ENCODE assay signal across 8 cellular contexts in the genomic region with DNA sequence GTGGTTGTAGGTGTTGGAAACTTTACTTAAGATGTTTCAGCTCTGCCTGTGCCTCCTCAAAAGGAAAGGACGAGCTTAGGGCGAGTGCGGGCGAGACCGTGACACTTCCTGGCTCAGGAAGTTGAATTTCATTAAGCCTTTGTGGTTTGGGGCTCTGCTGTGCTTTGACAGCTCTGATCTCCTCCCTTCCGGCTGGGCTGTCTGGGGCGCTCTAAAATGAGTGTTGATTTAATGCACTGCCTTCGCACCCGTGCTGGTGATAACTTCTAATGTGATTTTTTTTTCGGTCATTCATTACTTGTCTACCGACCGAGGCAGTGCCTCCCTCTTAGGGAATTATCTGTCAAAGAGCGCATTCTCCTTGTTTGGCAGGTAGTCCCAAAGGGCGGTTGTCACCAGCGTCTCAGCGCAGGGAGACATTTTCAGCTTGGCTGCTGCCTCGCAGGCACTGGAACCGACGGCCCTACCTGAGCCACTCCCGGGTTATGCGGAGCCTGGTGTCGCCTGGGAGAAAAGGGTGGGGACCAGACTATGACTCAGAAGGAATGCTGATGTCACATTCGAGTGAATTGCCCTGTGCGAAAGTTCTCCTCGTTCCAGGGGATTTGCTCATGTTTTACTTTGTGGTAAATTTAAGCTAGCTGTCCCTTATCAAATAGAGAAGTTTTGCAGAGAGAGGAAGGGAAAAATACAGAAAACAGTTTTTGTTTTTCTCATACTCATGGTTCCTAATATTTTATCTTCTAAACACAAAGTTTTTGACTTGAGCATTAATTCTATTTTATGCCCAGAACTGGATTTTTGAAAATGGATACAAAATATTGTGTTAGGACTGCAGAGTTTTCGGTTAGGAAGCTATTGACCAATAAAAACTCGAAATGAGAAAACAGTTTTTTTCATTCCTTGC. TPM values are rescaled to one million over a fixed set of nuclear protein-coding genes. Genes with fewer than 3 reads are reported as not detected.
DNase-seq lines count a peak whose midpoint lies in the region; ATAC-seq and TF ChIP-seq lines count a peak whose summit lies in the region.

No MANE protein-coding gene starts in this region.

- no peak for TF ChIP-seq EP300 in suprapubic skin (IDR thresholded peaks at IDR 0.05)

- H3K4me2 ChIP-seq in PC-3 (ENCODE audit: low read length): peak overlapping the region; percentile 94

- peak overlapping the region; percentile 97 for H3K27ac ChIP-seq in PC-3 (ENCODE audit: low read length)
- peak overlapping the region; percentile 96 for H3K27ac ChIP-seq in suprapubic skin

- no peaks in the 10 kb centered on the region for H3K27me3 Mint-ChIP-seq in activated T-cell treated with anti-CD3 and anti-CD28 coated beads, Interleukin-2, amount 50 U/mL, for 24 hours
- H3K27me3 Mint-ChIP-seq in neural crest cell (ENCODE audit: low read depth): peaks cover 45% of the 10 kb centered on the region

- H3K79me2 ChIP-seq in PC-3 (ENCODE audit: low read length): peaks cover 59% of the 10 kb centered on the region

- POLR2A ChIA-PET in PC-3 (lab: Charles Lee; ENCODE audit: unreplicated experiment): interaction anchor here (0.5 to 2.1 kb wide), 11 partner anchors 10 to 633 kb away, joined by 3 to 9 read pairs (median 4); no protein-coding TSS in a partner anchor

- DNase-seq in CD1c-positive myeloid dendritic cell (ENCODE audit: extremely low spot score) (peak; percentile 90), PC-3 (peak; percentile 95), fibroblast of peridontal ligament (ENCODE audit: extremely low read depth) (peak; percentile 85), neural crest cell (ENCODE audit: low read depth, low spot score) (peak; percentile 12), suprapubic skin (ENCODE audit: low spot score in 2 of 2) (peak; percentile 88 to 91)
- DNase-seq in activated T-cell treated with anti-CD3 and anti-CD28 coated beads, Interleukin-2, amount 50 U/mL, for 24 hours: peak; percentile 78

- H4K20me1 ChIP-seq in PC-3 (ENCODE audit: low read length): peaks cover 46% of the 10 kb centered on the region

- TF ChIP-seq POLR2A in suprapubic skin (IDR thresholded peaks at IDR 0.05): peak in 1 of 2 donors; percentile 72

- no peaks in the 10 kb centered on the region for H3K27me3 ChIP-seq in PC-3 (ENCODE audit: low read length)
- no peaks in the 10 kb centered on the region for H3K27me3 ChIP-seq in suprapubic skin

- intact Hi-C loops in PC-3 (cut with micrococcal nuclease): loop anchor here (1.0 to 5.0 kb wide), 4 partner anchors 21 to 566 kb away; no protein-coding TSS in a partner anchor

- TF ChIP-seq CTCF in PC-3 (conservative IDR thresholded peaks at IDR 0.05; ENCODE audit: low read depth, low read length) (no peak), neural crest cell (conservative IDR thresholded peaks at IDR 0.05) (no peak), suprapubic skin (IDR thresholded peaks at IDR 0.05) (no peak)

- H3K4me1 ChIP-seq in PC-3 (ENCODE audit: insufficient read depth, low read length) (peaks cover 40% of the 10 kb centered on the region), suprapubic skin (peaks cover 38% of the 10 kb centered on the region)

- no peaks in the 10 kb centered on the region; the same call in 1 of the 2 replicates for H3K36me3 ChIP-seq in PC-3 (ENCODE audit: low read depth, low read length)
- no peaks in the 10 kb centered on the region for H3K36me3 ChIP-seq in suprapubic skin

- peaks cover 29% of the 10 kb centered on the region for H3K36me3 Mint-ChIP-seq in activated T-cell treated with anti-CD3 and anti-CD28 coated beads, Interleukin-2, amount 50 U/mL, for 24 hours (ENCODE audit: low read depth)
- no peaks in the 10 kb centered on the region for H3K36me3 Mint-ChIP-seq in neural crest cell (ENCODE audit: low read depth)

- TSS peak; percentile 98 for BruUV-seq in PC-3 (replicated peaks; lab: Mats Ljungman, UMichigan)

- no peaks in the 10 kb centered on the region for H3K9me2 ChIP-seq in PC-3 (replicated peaks; ENCODE audit: low read length)

- H3K9me3 ChIP-seq in PC-3 (ENCODE audit: low read length): no peaks in the 10 kb centered on the region
- H3K9me3 ChIP-seq in suprapubic skin: no peaks in the 10 kb centered on the region

- H3K9ac ChIP-seq in PC-3 (ENCODE audit: low read length): peak overlapping the region; percentile 98

- ATAC-seq in GM19351 (IDR thresholded peaks at IDR 0.05; ENCODE audit: unreplicated experiment) (peak; percentile 68), HG03460 (IDR thresholded peaks at IDR 0.05; ENCODE audit: unreplicated experiment) (peak; percentile 78), PC-3 (peak; percentile 75)

- H3K27ac Mint-ChIP-seq in activated T-cell treated with anti-CD3 and anti-CD28 coated beads, Interleukin-2, amount 50 U/mL, for 24 hours: peak overlapping the region; percentile 96
- peak overlapping the region; percentile 78 for H3K27ac Mint-ChIP-seq in neural crest cell (ENCODE audit: unreplicated experiment)

- peak overlapping the region; percentile 60 for H2AFZ ChIP-seq in PC-3 (ENCODE audit: low read length)

- peaks cover 55% of the 10 kb centered on the region for H3K4me1 Mint-ChIP-seq in activated T-cell treated with anti-CD3 and anti-CD28 coated beads, Interleukin-2, amount 50 U/mL, for 24 hours (ENCODE audit: low read depth)
- H3K4me1 Mint-ChIP-seq in neural crest cell: peaks cover 22% of the 10 kb centered on the region

- peak overlapping the region; percentile 89 for H3K4me3 Mint-ChIP-seq in activated T-cell treated with anti-CD3 and anti-CD28 coated beads, Interleukin-2, amount 50 U/mL, for 24 hours
- H3K4me3 Mint-ChIP-seq in neural crest cell: peak overlapping the region; percentile 95

- 3% methylated on average over 27 of the region's 27 CpGs for WGBS in suprapubic skin

- CTCF ChIA-PET in PC-3 (lab: Charles Lee): interaction anchor here (0.7 to 2.5 kb wide), 3 partner anchors 19 to 315 kb away, joined by 3 to 13 read pairs (median 3); no protein-coding TSS in a partner anchor

- H3K9me3 Mint-ChIP-seq in activated T-cell treated with anti-CD3 and anti-CD28 coated beads, Interleukin-2, amount 50 U/mL, for 24 hours: peaks cover 2% of the 10 kb centered on the region
- no peaks in the 10 kb centered on the region for H3K9me3 Mint-ChIP-seq in neural crest cell

- H3K4me3 ChIP-seq in PC-3 (ENCODE audit: low read length) (peak overlapping the region; percentile 93), suprapubic skin (peak overlapping the region; percentile 78)

- H3F3A ChIP-seq in PC-3 (ENCODE audit: low read length, unreplicated experiment): no peaks in the 10 kb centered on the region

RNA-seq across cellular contexts. Expression of a gene that starts 0.9 kb away (rescaled TPM):
- total RNA-seq in PC-3 (2014; rRNA removed) (120 and 128 TPM in 2 replicates), neural crest cell (15.0 and 18.7 TPM in 2 replicates), suprapubic skin (10 to 100 TPM; 44.3 to 66.0 (median 57.5) TPM)

Comparison
In these comparisons a context has a peak if more than half of its experiments do, and no peak if none do; other contexts are left out.
1. Peak in every context shown above with its lines: DNase-seq, ATAC-seq, H3K4me3 ChIP-seq and H3K27ac ChIP-seq.
2. DNase-seq: peak in every context shown above with its lines; median percentile 95 in PC-3; 90 in CD1c-positive myeloid dendritic cell; 90 in suprapubic skin; 85 in fibroblast of peridontal ligament; 78 in activated T-cell treated with anti-CD3 and anti-CD28 coated beads, Interleukin-2, amount 50 U/mL, for 24 hours; 12 in neural crest cell.